Comparison of ENCODE assay signal across 8 cellular contexts in the genomic region with DNA sequence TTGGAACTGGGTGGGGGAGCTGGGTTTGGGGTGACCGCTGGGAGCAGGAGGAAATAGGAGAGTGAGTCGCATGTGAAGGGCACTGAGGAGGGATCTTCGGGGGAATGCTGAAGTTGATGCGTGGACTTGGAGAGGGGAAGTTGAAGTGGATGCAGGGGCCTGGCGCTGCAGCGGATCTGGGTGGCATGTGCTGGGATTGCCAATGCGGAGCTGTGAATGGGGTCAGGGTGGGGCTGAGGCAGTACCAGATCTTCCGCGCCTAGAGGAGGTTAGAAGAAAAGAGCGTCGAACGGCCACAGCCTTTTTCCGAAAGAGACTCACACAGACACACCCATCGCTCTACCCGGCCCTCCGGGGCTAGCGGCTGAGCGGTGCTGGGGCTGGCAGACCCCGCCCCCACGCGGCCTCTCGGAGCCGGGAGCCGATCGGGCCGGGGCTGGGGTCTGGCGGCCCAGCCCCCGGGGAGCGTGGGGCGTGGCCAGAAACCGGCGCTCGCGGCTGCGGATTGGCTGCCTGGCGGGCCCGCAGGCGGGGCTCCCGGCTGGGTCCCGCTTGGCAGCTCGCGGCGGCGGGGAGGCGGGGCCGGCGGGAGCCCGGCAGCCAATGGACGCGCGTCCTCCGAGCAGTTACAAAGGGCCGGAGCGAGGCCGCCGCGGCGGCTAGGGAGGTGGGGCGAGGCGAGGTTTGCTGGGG. TPM values are rescaled to one million over a fixed set of nuclear protein-coding genes. Genes with fewer than 3 reads are reported as not detected.
DNase-seq lines count a peak whose midpoint lies in the region; ATAC-seq and TF ChIP-seq lines count a peak whose summit lies in the region.

TSS of gene TGFBR1 (plus strand) at position 655 of the 693 bp plus-strand sequence. CDS start 93 bp downstream, outside the sequence.

- peak within 1 kb of the TSS; percentile 66 for H3K4me3 ChIP-seq in CD8-positive, alpha-beta memory T cell (ENCODE audit: low read length)

- peaks cover 71 to 75% (median 74%) of the 10 kb centered on the region in 3 donors for H3K4me1 Mint-ChIP-seq in CD8-positive, alpha-beta memory T cell
- H3K4me1 Mint-ChIP-seq in effector memory CD8-positive, alpha-beta T cell (ENCODE audit: low read depth in 2 of 2): peaks cover 55 to 66% of the 10 kb centered on the region in 2 donors
- peaks cover 37% of the 10 kb centered on the region for H3K4me1 Mint-ChIP-seq in memory B cell

- peaks cover 0 to 6% (median 0%) of the 10 kb centered on the region in 3 donors for H3K36me3 Mint-ChIP-seq in CD8-positive, alpha-beta memory T cell
- H3K36me3 Mint-ChIP-seq in effector memory CD8-positive, alpha-beta T cell (ENCODE audit: insufficient read depth): peaks cover 13% of the 10 kb centered on the region
- H3K36me3 Mint-ChIP-seq in memory B cell: no peaks in the 10 kb centered on the region

- H3K9me3 ChIP-seq in CD8-positive, alpha-beta memory T cell (ENCODE audit: low read length): no peaks in the 10 kb centered on the region

- H3K27ac Mint-ChIP-seq in CD8-positive, alpha-beta memory T cell: peak within 1 kb of the TSS; percentile 79 to 99 (median 92)
- peak within 1 kb of the TSS; percentile 87 to 95 for H3K27ac Mint-ChIP-seq in effector memory CD8-positive, alpha-beta T cell
- peak within 1 kb of the TSS; percentile 86 for H3K27ac Mint-ChIP-seq in memory B cell

- peak; percentile 90 to 94 (median 92) for DNase-seq in CD8-positive, alpha-beta memory T cell
- DNase-seq in GM20000 (ENCODE audit: low spot score) (peak; percentile 99), HS-5 (ENCODE audit: low read depth) (peak; percentile 68), NOMO-1 (lab: John Stamatoyannopoulos, UW; ENCODE audit: unreplicated experiment in 2 of 2) (peak; percentile 93 to 97), memory B cell (ENCODE audit: low spot score in 2 of 2) (peak; percentile 91 to 93)
- DNase-seq in activated CD8-positive, alpha-beta memory T cell treated with anti-CD3 and anti-CD28 coated beads for 48 hours (ENCODE audit: low read depth in 2 of 3, low spot score in 2 of 3): peak; percentile 76 to 96 (median 76)
- peak; percentile 87 to 94 (median 89) for DNase-seq in effector memory CD8-positive, alpha-beta T cell
- DNase-seq in stimulated activated CD8-positive, alpha-beta memory T cell treated with anti-CD3 and anti-CD28 coated beads, Interleukin-12 subunit alpha, Interleukin-12 subunit beta, amount 100 ng/mL, for 24 hours (ENCODE audit: extremely low read depth): peak; percentile 83

- H3K4me3 Mint-ChIP-seq in CD8-positive, alpha-beta memory T cell: peak within 1 kb of the TSS; percentile 85 to 94 (median 93)
- H3K4me3 Mint-ChIP-seq in effector memory CD8-positive, alpha-beta T cell: peak within 1 kb of the TSS; percentile 82 to 86
- H3K4me3 Mint-ChIP-seq in memory B cell: peak within 1 kb of the TSS; percentile 91

- CTCF ChIA-PET in CD8-positive, alpha-beta memory T cell (lab: Charles Lee): interaction anchor here (0.6 to 6.1 kb wide), 17 partner anchors 9 to 104 kb away, joined by 3 to 39 read pairs (median 8); no protein-coding TSS in a partner anchor

- peaks cover 45% of the 10 kb centered on the region for H3K4me1 ChIP-seq in CD8-positive, alpha-beta memory T cell (ENCODE audit: insufficient read depth, low read length)

- TF ChIP-seq CTCF in GM20000 (IDR thresholded peaks at IDR 0.05; ENCODE audit: extremely low read depth, missing control alignments): no peak

- H3K36me3 ChIP-seq in CD8-positive, alpha-beta memory T cell (ENCODE audit: insufficient read depth, low read length): no peaks in the 10 kb centered on the region

- no peaks in the 10 kb centered on the region for H3K27me3 Mint-ChIP-seq in CD8-positive, alpha-beta memory T cell
- no peaks in the 10 kb centered on the region for H3K27me3 Mint-ChIP-seq in effector memory CD8-positive, alpha-beta T cell
- H3K27me3 Mint-ChIP-seq in memory B cell: no peaks in the 10 kb centered on the region

- peak within 1 kb of the TSS; percentile 64 for H3K27ac ChIP-seq in CD8-positive, alpha-beta memory T cell (ENCODE audit: low read depth, low read length)

- H3K27me3 ChIP-seq in CD8-positive, alpha-beta memory T cell (ENCODE audit: insufficient read depth, low read length, poor library complexity, severe bottlenecking): no peaks in the 10 kb centered on the region

- peak; percentile 81 for ATAC-seq in effector memory CD8-positive, alpha-beta T cell (replicated peaks)
- peak; percentile 83 for ATAC-seq in memory B cell (ENCODE audit: low read depth)

- POLR2A ChIA-PET in CD8-positive, alpha-beta memory T cell (lab: Charles Lee): interaction anchor here (0.7 to 5.5 kb wide), 11 partner anchors 9 to 117 kb away, joined by 3 to 29 read pairs (median 6); partner anchors contain the start of genes ALG2 and SEC61B

- H3K9me3 Mint-ChIP-seq in CD8-positive, alpha-beta memory T cell: peaks cover 0 to 3% (median under 1%) of the 10 kb centered on the region in 5 donors
- H3K9me3 Mint-ChIP-seq in effector memory CD8-positive, alpha-beta T cell: no peaks in the 10 kb centered on the region
- H3K9me3 Mint-ChIP-seq in memory B cell: peaks cover 2% of the 10 kb centered on the region

RNA-seq across cellular contexts. Expression of gene TGFBR1, which starts in this region (rescaled TPM):
- total RNA-seq in CD8-positive, alpha-beta memory T cell: 10 to 100 TPM; 36.6 to 41.9 TPM
- polyA plus RNA-seq in CD8-positive, alpha-beta memory T cell: 34.4 TPM

Comparison
In these comparisons a context has a peak if more than half of its experiments do, and no peak if none do; other contexts are left out.
1. Peak in every context shown above with its lines: DNase-seq, ATAC-seq, H3K4me3 ChIP-seq and H3K27ac ChIP-seq.